ENCODE assay signal across 9 cellular contexts in the genomic region with DNA sequence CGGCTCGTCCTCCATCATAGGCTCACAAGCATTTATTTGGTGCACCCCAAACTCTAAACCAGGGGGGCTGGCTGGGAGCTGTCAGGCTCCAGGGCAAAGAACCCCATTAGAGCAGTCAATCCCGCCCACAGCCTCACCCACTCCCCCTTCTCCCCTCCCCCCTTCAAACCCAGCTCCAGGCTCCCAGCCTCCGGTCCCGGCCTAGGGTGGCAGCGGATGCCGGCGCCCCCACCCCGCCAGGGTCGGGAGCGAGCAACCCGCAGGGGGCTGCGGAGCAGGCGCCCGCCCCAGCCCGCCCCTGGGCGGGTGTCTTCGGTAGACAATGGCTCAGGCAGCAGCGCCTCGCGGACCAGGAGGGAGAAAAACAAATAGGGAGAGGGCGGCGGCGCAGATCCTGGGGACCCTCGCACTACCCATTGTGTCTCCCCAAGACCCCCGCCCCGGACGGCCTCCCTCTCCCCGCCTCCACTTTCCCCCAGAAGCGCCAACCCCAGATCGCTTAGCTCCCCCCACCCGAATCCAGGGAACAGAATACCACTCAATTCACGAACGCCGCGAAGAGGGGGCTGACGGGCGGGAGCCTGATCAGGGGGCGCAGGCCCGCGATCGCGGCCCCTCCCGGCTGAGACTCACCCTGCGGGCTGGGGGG. TPM values are rescaled to one million over a fixed set of nuclear protein-coding genes. Genes with fewer than 3 reads are reported as not detected.
A peak's percentile ranks its signal among the peaks of the same experiment; 100 is the strongest.
DNase-seq lines count a peak whose midpoint lies in the region; ATAC-seq and TF ChIP-seq lines count a peak whose summit lies in the region.
"Had no signal": no experiment of that assay in that cellular context is flagged by ENCODE, and none has a peak within 500 bp of the region (broad histone marks: within the 10 kb centered on the region; RNA-seq: fewer than 3 reads in every experiment).

No MANE protein-coding gene starts in this region.

- TF ChIP-seq CTCF in C4-2B (conservative IDR thresholded peaks at IDR 0.05) (no peak), HEK293 (tag by site-specific recombination; IDR thresholded peaks at IDR 0.05) (0 out of 2 replicates have a peak, but pooled peaks have one; percentile 26), cardiac muscle cell (IDR thresholded peaks at IDR 0.05; ENCODE audit: low read depth, low read length) (no peak)
- no peak for TF ChIP-seq CTCF in activated CD8-positive, alpha-beta T cell treated with anti-CD3 and anti-CD28 coated beads for 36 hours (IDR thresholded peaks at IDR 0.05)

- intact Hi-C loops in activated CD8-positive, alpha-beta T cell treated with anti-CD3 and anti-CD28 coated beads for 36 hours (cut with micrococcal nuclease) = no loop called here

- CTCF ChIA-PET in HEK293 (lab: Yijun Ruan, JAX) = interaction anchor here (0.5 to 4.3 kb wide), 21 partner anchors 9 to 607 kb away, joined by 3 to 21 read pairs (median 4); a partner anchor contains a TSS
- CTCF ChIA-PET in activated CD8-positive, alpha-beta T cell treated with anti-CD3 and anti-CD28 coated beads for 36 hours (lab: Charles Lee) = interaction anchor here (0.6 to 5.2 kb wide), 23 partner anchors 9 to 195 kb away, joined by 3 to 51 read pairs (median 4); a partner anchor contains a TSS

- H3K36me3 ChIP-seq in HEK293 (ENCODE audit: control insufficient read depth in 2 of 2, insufficient read depth in 1 of 2, low read length in 2 of 2) (peaks cover 0 to 10% of the 10 kb centered on the region in 2 experiments; a peak in 1 of 3 replicates), cardiac muscle cell (no peaks in the 10 kb centered on the region), rectal smooth muscle tissue (ENCODE audit: control insufficient read depth, insufficient read depth, low read length) (no peaks in the 10 kb centered on the region)

- H3K4me1 Mint-ChIP-seq in activated CD8-positive, alpha-beta T cell treated with anti-CD3 and anti-CD28 coated beads for 36 hours (ENCODE audit: low read depth) = peaks cover 2% of the 10 kb centered on the region

- no peak overlapping the region for H3K27ac Mint-ChIP-seq in activated CD8-positive, alpha-beta T cell treated with anti-CD3 and anti-CD28 coated beads for 36 hours

- H3K9me3 Mint-ChIP-seq in activated CD8-positive, alpha-beta T cell treated with anti-CD3 and anti-CD28 coated beads for 36 hours = no peaks in the 10 kb centered on the region

- peak overlapping the region; percentile 66 for H3K4me3 ChIP-seq in HEK293 (ENCODE audit: low read depth, low read length)
- H3K4me3 ChIP-seq in cardiac muscle cell = peak overlapping the region; percentile 84
- H3K4me3 ChIP-seq in rectal smooth muscle tissue (ENCODE audit: low read length) = peak overlapping the region; percentile 64

- no peaks in the 10 kb centered on the region for H3K9me3 ChIP-seq in HEK293 (ENCODE audit: control insufficient read depth, insufficient read depth, low read depth, low read length)
- no peaks in the 10 kb centered on the region for H3K9me3 ChIP-seq in cardiac muscle cell (ENCODE audit: low read depth)

- H3K27ac ChIP-seq in C4-2B (peak overlapping the region; percentile 45), HEK293 (ENCODE audit: extremely low read depth, low read depth, low read length) (peak overlapping the region; percentile 88; the same call in 1 of the 2 replicates), cardiac muscle cell (no peak overlapping the region), rectal smooth muscle tissue (ENCODE audit: low read depth, low read length) (no peak overlapping the region)

- ATAC-seq in activated CD8-positive, alpha-beta T cell treated with anti-CD3 and anti-CD28 coated beads for 36 hours = no peak
- ATAC-seq in HG03135 (IDR thresholded peaks at IDR 0.05; ENCODE audit: unreplicated experiment) (no peak), HG03025 (IDR thresholded peaks at IDR 0.05; ENCODE audit: low FRiP score, unreplicated experiment) (no peak)

- peaks cover 12% of the 10 kb centered on the region for H3K27me3 Mint-ChIP-seq in activated CD8-positive, alpha-beta T cell treated with anti-CD3 and anti-CD28 coated beads for 36 hours

- DNase-seq in activated CD8-positive, alpha-beta T cell treated with anti-CD3 and anti-CD28 coated beads for 36 hours = no peak
- DNase-seq in cardiac muscle cell (ENCODE audit: low read depth in 1 of 2, low spot score in 1 of 2) (peak in 1 of 2 donors; percentile 53), amniotic stem cell (lab: John Stamatoyannopoulos, UW) (no peak)

- H3K27me3 ChIP-seq in cardiac muscle cell (peaks cover 21% of the 10 kb centered on the region), rectal smooth muscle tissue (ENCODE audit: control insufficient read depth, insufficient read depth, low read length) (peaks cover 5% of the 10 kb centered on the region)

- peak overlapping the region; percentile 64 for H3K4me3 Mint-ChIP-seq in activated CD8-positive, alpha-beta T cell treated with anti-CD3 and anti-CD28 coated beads for 36 hours

- POLR2A ChIA-PET in HEK293 (lab: Yijun Ruan, JAX) = interaction anchor here (0.6 to 4.7 kb wide), 9 partner anchors 18 to 1479 kb away, joined by 3 to 23 read pairs (median 5); a partner anchor contains a TSS
- POLR2A ChIA-PET in activated CD8-positive, alpha-beta T cell treated with anti-CD3 and anti-CD28 coated beads for 36 hours (lab: Charles Lee) = interaction anchor here (1.0 to 1.7 kb wide), 2 partner anchors 24 to 156 kb away, joined by 3 to 6 read pairs; no protein-coding TSS in a partner anchor

- H3K4me1 ChIP-seq in HEK293 (ENCODE audit: control insufficient read depth, insufficient read depth, low read length) = peaks cover 21% of the 10 kb centered on the region
- H3K4me1 ChIP-seq in cardiac muscle cell (ENCODE audit: low read depth) = peaks cover 30% of the 10 kb centered on the region
- no peaks in the 10 kb centered on the region for H3K4me1 ChIP-seq in rectal smooth muscle tissue (ENCODE audit: control insufficient read depth, insufficient read depth, low read length)

- H3K36me3 Mint-ChIP-seq in activated CD8-positive, alpha-beta T cell treated with anti-CD3 and anti-CD28 coated beads for 36 hours (ENCODE audit: low read depth) = no peaks in the 10 kb centered on the region

- no peak overlapping the region for H3K9ac ChIP-seq in rectal smooth muscle tissue (ENCODE audit: low read length)

TF ChIP-seq in HEK293, 187 proteins besides CTCF, POLR2A, EP300 and RAD21 (continues in another document):
- TF ChIP-seq, protein P1, sequence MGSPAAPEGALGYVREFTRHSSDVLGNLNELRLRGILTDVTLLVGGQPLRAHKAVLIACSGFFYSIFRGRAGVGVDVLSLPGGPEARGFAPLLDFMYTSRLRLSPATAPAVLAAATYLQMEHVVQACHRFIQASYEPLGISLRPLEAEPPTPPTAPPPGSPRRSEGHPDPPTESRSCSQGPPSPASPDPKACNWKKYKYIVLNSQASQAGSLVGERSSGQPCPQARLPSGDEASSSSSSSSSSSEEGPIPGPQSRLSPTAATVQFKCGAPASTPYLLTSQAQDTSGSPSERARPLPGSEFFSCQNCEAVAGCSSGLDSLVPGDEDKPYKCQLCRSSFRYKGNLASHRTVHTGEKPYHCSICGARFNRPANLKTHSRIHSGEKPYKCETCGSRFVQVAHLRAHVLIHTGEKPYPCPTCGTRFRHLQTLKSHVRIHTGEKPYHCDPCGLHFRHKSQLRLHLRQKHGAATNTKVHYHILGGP (tag by site-specific recombination; IDR thresholded peaks at IDR 0.05) = no peak
- TF ChIP-seq, protein P2, sequence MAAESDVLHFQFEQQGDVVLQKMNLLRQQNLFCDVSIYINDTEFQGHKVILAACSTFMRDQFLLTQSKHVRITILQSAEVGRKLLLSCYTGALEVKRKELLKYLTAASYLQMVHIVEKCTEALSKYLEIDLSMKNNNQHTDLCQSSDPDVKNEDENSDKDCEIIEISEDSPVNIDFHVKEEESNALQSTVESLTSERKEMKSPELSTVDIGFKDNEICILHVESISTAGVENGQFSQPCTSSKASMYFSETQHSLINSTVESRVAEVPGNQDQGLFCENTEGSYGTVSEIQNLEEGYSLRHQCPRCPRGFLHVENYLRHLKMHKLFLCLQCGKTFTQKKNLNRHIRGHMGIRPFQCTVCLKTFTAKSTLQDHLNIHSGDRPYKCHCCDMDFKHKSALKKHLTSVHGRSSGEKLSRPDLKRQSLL (tag by site-specific recombination; IDR thresholded peaks at IDR 0.05) = peak; percentile 1; the same call in 1 of the 2 replicates
- TF ChIP-seq ZNF624 (tag by site-specific recombination; IDR thresholded peaks at IDR 0.05) (no peak), ZNF133 (tag by site-specific recombination; IDR thresholded peaks at IDR 0.05) (no peak), ZNF664 (tag by site-specific recombination; IDR thresholded peaks at IDR 0.05) (no peak), ZNF654 (tag by site-specific recombination; IDR thresholded peaks at IDR 0.05; ENCODE audit: low read depth) (no peak), SALL2 (tag by site-specific recombination; IDR thresholded peaks at IDR 0.05; ENCODE audit: borderline replicate concordance) (no peak), ZBTB21 (tag by site-specific recombination; IDR thresholded peaks at IDR 0.05) (no peak), GLIS1 (tag by site-specific recombination; IDR thresholded peaks at IDR 0.05) (peak; percentile 43)
- TF ChIP-seq, protein P3, sequence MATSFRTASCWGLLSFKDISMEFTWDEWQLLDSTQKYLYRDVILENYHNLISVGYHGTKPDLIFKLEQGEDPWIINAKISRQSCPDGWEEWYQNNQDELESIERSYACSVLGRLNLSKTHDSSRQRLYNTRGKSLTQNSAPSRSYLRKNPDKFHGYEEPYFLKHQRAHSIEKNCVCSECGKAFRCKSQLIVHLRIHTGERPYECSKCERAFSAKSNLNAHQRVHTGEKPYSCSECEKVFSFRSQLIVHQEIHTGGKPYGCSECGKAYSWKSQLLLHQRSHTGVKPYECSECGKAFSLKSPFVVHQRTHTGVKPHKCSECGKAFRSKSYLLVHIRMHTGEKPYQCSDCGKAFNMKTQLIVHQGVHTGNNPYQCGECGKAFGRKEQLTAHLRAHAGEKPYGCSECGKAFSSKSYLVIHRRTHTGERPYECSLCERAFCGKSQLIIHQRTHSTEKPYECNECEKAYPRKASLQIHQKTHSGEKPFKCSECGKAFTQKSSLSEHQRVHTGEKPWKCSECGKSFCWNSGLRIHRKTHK (tag by site-specific recombination; IDR thresholded peaks at IDR 0.05) = no peak

RNA-seq across cellular contexts. Expression of a gene that starts 0.6 kb away (rescaled TPM):
- under 1 TPM; 0.43 to 0.78 TPM for total RNA-seq in activated CD8-positive, alpha-beta T cell treated with anti-CD3 and anti-CD28 coated beads for 36 hours
- 45.1 and 49.5 TPM in 2 replicates for total RNA-seq in cardiac muscle cell
- 38.6 and 43.2 TPM in 2 replicates for polyA plus RNA-seq in cardiac muscle cell

RNA-seq across cellular contexts. Expression of a gene that starts 18.0 kb away (rescaled TPM):
- total RNA-seq in activated CD8-positive, alpha-beta T cell treated with anti-CD3 and anti-CD28 coated beads for 36 hours = 10 to 100 TPM; 34.8 to 35.5 TPM
- total RNA-seq in cardiac muscle cell = 274 and 275 TPM in 2 replicates
- 353 and 377 TPM in 2 replicates for polyA plus RNA-seq in cardiac muscle cell

RNA-seq across cellular contexts. Expression of a gene that starts 26.4 kb away (rescaled TPM):
- 1 to 10 TPM; 1.1 to 1.7 TPM for total RNA-seq in activated CD8-positive, alpha-beta T cell treated with anti-CD3 and anti-CD28 coated beads for 36 hours
- 2.0 and 11.0 TPM in 2 replicates for total RNA-seq in cardiac muscle cell
- 0.56 and 6.7 TPM in 2 replicates for polyA plus RNA-seq in cardiac muscle cell

RNA-seq across cellular contexts. Expression of a gene that starts 38.5 kb away (rescaled TPM):
- total RNA-seq in activated CD8-positive, alpha-beta T cell treated with anti-CD3 and anti-CD28 coated beads for 36 hours = 100 to 1,000 TPM; 149 to 153 TPM
- 228 and 243 TPM in 2 replicates for total RNA-seq in cardiac muscle cell
- 252 and 284 TPM in 2 replicates for polyA plus RNA-seq in cardiac muscle cell

RNA-seq across cellular contexts. Expression of a gene that starts 54.7 kb away (rescaled TPM):
- under 1 TPM in 1 of 2 experiments, not detected in 1; 0.22 TPM for total RNA-seq in activated CD8-positive, alpha-beta T cell treated with anti-CD3 and anti-CD28 coated beads for 36 hours
- total RNA-seq in cardiac muscle cell = 2.3 and 5.8 TPM in 2 replicates
- polyA plus RNA-seq in cardiac muscle cell = 0.99 and 1.9 TPM in 2 replicates
- total RNA-seq: LHCN-M2 had no signal

Comparison
In these comparisons a context has a peak if more than half of its experiments do, and no peak if none do; other contexts are left out.
1. H3K27ac ChIP-seq: peak in C4-2B (single experiment) and HEK293 (single experiment); none in cardiac muscle cell (single experiment) and rectal smooth muscle tissue (single experiment).
2. RNA of a gene that starts 0.6 kb away (total RNA-seq): 45.1 to 49.5 TPM in cardiac muscle cell; 0.43 to 0.78 TPM in activated CD8-positive, alpha-beta T cell treated with anti-CD3 and anti-CD28 coated beads for 36 hours; every median in the first group is over 10 times any median in the second.
3. Peak in every context shown above with its lines, with median percentiles within 50 percentile points of each other: H3K4me3 ChIP-seq.